ENCODE assay signal across 14 cellular contexts in genomic region chr10:133414401-133414800, GRCh38. TPM values are rescaled to one million over a fixed set of nuclear protein-coding genes. Genes with fewer than 3 reads are reported as not detected.
"Had no signal": no experiment of that assay in that cellular context is flagged by ENCODE, and none has a peak within 500 bp of the region (broad histone marks: within the 10 kb centered on the region; RNA-seq: fewer than 3 reads in every experiment).

No MANE protein-coding gene starts in this region.

RNA-seq across cellular contexts. Expression of gene SPRN, which starts 10.0 kb away (rescaled TPM):
- total RNA-seq: activated naive CD4-positive, alpha-beta T cell treated with anti-CD3 and anti-CD28 coated beads for 36 hours; activated naive CD4-positive, alpha-beta T cell treated with anti-CD3 and anti-CD28 coated beads, Interleukin-2, amount 50 U/mL, for 72 hours; activated naive CD8-positive, alpha-beta T cell treated with anti-CD3 and anti-CD28 coated beads for 36 hours; activated naive CD8-positive, alpha-beta T cell treated with anti-CD3 and anti-CD28 coated beads, Interleukin-2, amount 10 ng/mL, durations not matched to agents 7 days and 5 days; activated T-cell treated with anti-CD3 and anti-CD28 coated beads, Interleukin-2, amount 50 U/mL, for 4 hours; activated T-cell treated with anti-CD3 and anti-CD28 coated beads, Interleukin-2, amount 50 U/mL, for 72 hours; activated T-helper 1 cell treated with anti-CD3 and anti-CD28 coated beads, Interleukin-12 subunit alpha, Interleukin-12 subunit beta, Interleukin-2, Interleukin-4 antibody, amounts not matched to agents 30 ng/mL and 10 ng/mL and 1 ng/mL, durations not matched to agents 14 hours and 24 hours and 36 hours; activated T-helper 17 cell treated with anti-CD3 and anti-CD28 coated beads, Interleukin-2, amount 50 U/mL, for 72 hours; activated T-helper 2 cell treated with anti-CD3 and anti-CD28 coated beads, Interferon-gamma antibody, Interleukin-2, Interleukin-4, amounts not matched to agents 10 μg/mL and 5 μg/mL and 100 μg/mL, durations not matched to agents 14 hours and 24 hours and 36 hours; aorta; ascending aorta; body of pancreas; bronchial epithelial cell; cardiac septum had no signal
